ENCODE assay signal across 25 cellular contexts in genomic region chr1:53166366-53166765, GRCh38. TPM values are rescaled to one million over a fixed set of nuclear protein-coding genes. Genes with fewer than 3 reads are reported as not detected.
"Had no signal": no experiment of that assay in that cellular context is flagged by ENCODE, and none has a peak within 500 bp of the region (broad histone marks: within the 10 kb centered on the region; RNA-seq: fewer than 3 reads in every experiment).

No MANE protein-coding gene starts in this region.

- FAIRE-seq: RCC 7860 had no signal

- H3K4me2 ChIP-seq: KMS-11 had no signal

- H3K9ac ChIP-seq: KMS-11 had no signal

- H3K4me1 ChIP-seq: SJSA1 had no signal

- DNase-seq: Kasumi-1, MV-4-11, NCI-H1092, NCI-H1105 treated with DMSO at 0.1 percent for 48 hours, NCI-H1417 treated with DMSO at 0.1 percent for 48 hours, NCI-H146, NCI-H1694 treated with DMSO at 0.1 percent for 48 hours, NCI-H1930, NCI-H2081, NCI-H2107, NCI-H226, NCI-H446, NCI-H510A, NCI-H524 treated with DMSO at 0.1 percent for 48 hours, NCI-H69, NCI-H774, Right ventricle myocardium superior, RPMI8226, SIG-M5, SW 1271 had no signal

- H3K27ac ChIP-seq: KMS-11, SJSA1, SK-N-MC had no signal

- H3K4me3 ChIP-seq: SJSA1, SK-N-MC had no signal

- H3K36me3 ChIP-seq: SJSA1 had no signal

- H3K27me3 ChIP-seq: SJSA1 had no signal

- H3K9me3 ChIP-seq: SJSA1 had no signal

RNA-seq across cellular contexts. Expression of gene SLC1A7, which starts 23.9 kb away (rescaled TPM):
- total RNA-seq: HT1080 had no signal
